In the genomic region with DNA sequence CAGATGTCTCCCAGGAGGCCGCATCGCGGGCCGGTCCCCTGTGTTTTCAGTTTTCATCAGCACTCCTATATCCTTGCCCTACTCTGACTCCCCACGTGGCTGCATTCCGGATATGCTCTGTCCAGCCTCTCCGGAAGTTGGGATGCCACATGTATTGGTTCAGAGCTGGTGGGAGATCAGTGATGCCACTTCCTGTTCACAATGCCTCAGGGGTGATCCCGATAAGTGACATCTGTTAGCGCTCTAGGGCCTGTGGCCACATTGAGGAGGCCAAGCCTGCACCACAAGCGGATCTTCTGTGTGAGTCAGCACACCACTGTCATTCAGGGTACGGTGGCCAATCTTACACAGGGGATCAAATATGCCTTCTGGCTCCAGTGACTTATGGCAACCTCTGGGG, we compare ENCODE assay signal across 1 cellular context.
TF ChIP-seq lines count a peak whose summit lies in the region.

No MANE protein-coding gene starts in this region.

TF ChIP-seq in HepG2, 621 proteins besides CTCF, POLR2A, EP300 and RAD21:
- no peak for TF ChIP-seq ZNF576 (CRISPR knock-in tag; IDR thresholded peaks at IDR 0.05)
- no peak for TF ChIP-seq KAT8 (CRISPR knock-in tag; IDR thresholded peaks at IDR 0.05)
- 0 out of 2 replicates have a peak, but pooled peaks have one; percentile 0 for TF ChIP-seq ZFX (CRISPR knock-in tag; IDR thresholded peaks at IDR 0.05; ENCODE audit: low read depth)
